In the genomic region with DNA sequence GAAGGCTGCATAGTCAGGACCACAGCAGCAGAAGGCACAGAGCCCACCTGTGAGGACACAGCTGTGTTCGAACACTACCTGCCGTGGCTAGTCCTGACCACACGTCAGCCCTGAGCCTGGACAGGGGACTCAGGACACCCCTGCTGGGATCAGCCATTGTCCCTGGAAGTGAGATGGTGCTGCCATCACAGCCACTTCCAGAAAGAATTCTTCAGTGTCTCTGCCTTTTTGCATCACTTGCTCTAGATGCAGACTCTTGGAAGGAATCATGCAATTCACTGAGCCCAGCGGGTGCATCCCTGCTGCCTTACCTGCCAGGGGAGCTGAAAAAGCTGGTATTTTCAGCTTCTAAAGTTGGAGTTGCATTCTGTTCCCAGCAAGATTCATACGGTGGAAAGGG, we compare ENCODE assay signal across 25 cellular contexts.
"Had no signal": no experiment of that assay in that cellular context is flagged by ENCODE, and none has a peak within 500 bp of the region (broad histone marks: within the 10 kb centered on the region; RNA-seq: fewer than 3 reads in every experiment).

No MANE protein-coding gene starts in this region.

- H3K4me3 Mint-ChIP-seq: memory B cell; mesothelial cell of epicardium; stimulated activated effector memory CD8-positive, alpha-beta T cell treated with anti-CD3 and anti-CD28 coated beads, Interleukin-12 subunit alpha, Interleukin-12 subunit beta, amount 100 ng/mL, for 72 hours had no signal

- H3K79me2 ChIP-seq: hepatocyte had no signal

- H3K4me1 ChIP-seq: prostate gland, right lobe of liver, testis, upper lobe of right lung had no signal

- H3K9me3 ChIP-seq: left ventricle myocardium inferior, lower lobe of right lung, pancreas, prostate gland, right lobe of liver, testis, tibial nerve, upper lobe of right lung, vagina had no signal

- H3K27ac Mint-ChIP-seq: memory B cell; mesothelial cell of epicardium; stimulated activated effector memory CD8-positive, alpha-beta T cell treated with anti-CD3 and anti-CD28 coated beads, Interleukin-12 subunit alpha, Interleukin-12 subunit beta, amount 100 ng/mL, for 72 hours; stimulated activated naive CD8-positive, alpha-beta T cell treated with anti-CD3 and anti-CD28 coated beads, Interleukin-15, amount 100 ng/mL, for 72 hours had no signal

- H3K27me3 ChIP-seq: hepatocyte, pancreas, right lobe of liver, testis, tibial nerve, upper lobe of right lung, vagina had no signal

- H3K9me3 Mint-ChIP-seq: memory B cell; mesothelial cell of epicardium; nephron; stimulated activated effector memory CD8-positive, alpha-beta T cell treated with anti-CD3 and anti-CD28 coated beads, Interleukin-12 subunit alpha, Interleukin-12 subunit beta, amount 100 ng/mL, for 72 hours; stimulated activated naive CD8-positive, alpha-beta T cell treated with anti-CD3 and anti-CD28 coated beads, Interleukin-15, amount 100 ng/mL, for 72 hours had no signal

- H3K36me3 ChIP-seq: left ventricle myocardium inferior, lower lobe of right lung, pancreas, prostate gland, right lobe of liver, tibial nerve, upper lobe of right lung, vagina had no signal

- H3K4me2 ChIP-seq: hepatocyte had no signal

- H3K4me3 ChIP-seq: hepatocyte, left ventricle myocardium inferior, lower lobe of right lung, pancreas, prostate gland, right lobe of liver, testis, tibial nerve, upper lobe of right lung, vagina had no signal

- DNase-seq: dermis blood vessel endothelial cell; erythroblast; foreskin melanocyte; head of caudate nucleus; kidney; left cardiac atrium; left ventricle myocardium inferior; lower lobe of right lung; occipital lobe; pancreas; retina; right lobe of liver; stimulated activated CD4-positive, alpha-beta T cell treated with anti-CD3 and anti-CD28 coated beads, Interleukin-4, amount 100 ng/mL, for 1 hour; stimulated activated CD8-positive, alpha-beta memory T cell treated with anti-CD3 and anti-CD28 coated beads, Interleukin-4, amount 100 ng/mL, for 48 hours; stimulated activated naive CD8-positive, alpha-beta T cell treated with anti-CD3 and anti-CD28 coated beads, Interleukin-15, amount 100 ng/mL, for 72 hours; testis; upper lobe of right lung had no signal

- H2AFZ ChIP-seq: hepatocyte had no signal

- ATAC-seq: pancreas; right lobe of liver; stimulated activated effector memory CD8-positive, alpha-beta T cell treated with anti-CD3 and anti-CD28 coated beads, Interleukin-12 subunit alpha, Interleukin-12 subunit beta, amount 100 ng/mL, for 72 hours; stimulated activated naive CD8-positive, alpha-beta T cell treated with anti-CD3 and anti-CD28 coated beads, Interleukin-15, amount 100 ng/mL, for 72 hours had no signal

- H3K27ac ChIP-seq: hepatocyte, left ventricle myocardium inferior, lower lobe of right lung, pancreas, prostate gland, right lobe of liver, testis, upper lobe of right lung, vagina had no signal

- H3K36me3 Mint-ChIP-seq: memory B cell; mesothelial cell of epicardium; stimulated activated effector memory CD8-positive, alpha-beta T cell treated with anti-CD3 and anti-CD28 coated beads, Interleukin-12 subunit alpha, Interleukin-12 subunit beta, amount 100 ng/mL, for 72 hours had no signal
